22 cellular contexts compared by ENCODE assay signal in genomic region chr2:195937173-195937572, GRCh38.
"Had no signal": no experiment of that assay in that cellular context is flagged by ENCODE, and none has a peak within 500 bp of the region (broad histone marks: within the 10 kb centered on the region; RNA-seq: fewer than 3 reads in every experiment).

No MANE protein-coding gene starts in this region.

- H3K4me3 ChIP-seq: coronary artery, gastrocnemius medialis, heart right ventricle, suprapubic skin, thyroid gland had no signal

- H3K36me3 Mint-ChIP-seq: stimulated activated effector memory CD8-positive, alpha-beta T cell treated with anti-CD3 and anti-CD28 coated beads, Interleukin-12 subunit alpha, Interleukin-12 subunit beta, amount 100 ng/mL, for 72 hours had no signal

- H3K4me3 Mint-ChIP-seq: endodermal cell; naive thymus-derived CD4-positive, alpha-beta T cell; stimulated activated effector memory CD8-positive, alpha-beta T cell treated with anti-CD3 and anti-CD28 coated beads, Interleukin-12 subunit alpha, Interleukin-12 subunit beta, amount 100 ng/mL, for 72 hours; type B pancreatic cell had no signal

- H3K27me3 Mint-ChIP-seq: progenitor cell of endocrine pancreas, type B pancreatic cell had no signal

- H3K27ac ChIP-seq: coronary artery, gastrocnemius medialis, heart right ventricle, suprapubic skin had no signal

- DNase-seq: cerebellar nuclear complex; effector CD4-positive, alpha-beta T cell; endodermal cell; erythroblast; gastrocnemius medialis; heart right ventricle; left cardiac atrium; mesendoderm; naive thymus-derived CD4-positive, alpha-beta T cell; right cardiac atrium; stimulated activated CD4-positive, alpha-beta T cell treated with anti-CD3 and anti-CD28 coated beads, Interleukin-4, amount 100 ng/mL, for 1 hour; stimulated activated CD8-positive, alpha-beta memory T cell treated with anti-CD3 and anti-CD28 coated beads, Interleukin-4, amount 100 ng/mL, for 48 hours; stimulated activated naive CD8-positive, alpha-beta T cell treated with anti-CD3 and anti-CD28 coated beads, Interleukin-15, Interleukin-2, amounts not matched to agents 100 U/mL and 50 U/mL, for 24 hours; thyroid gland had no signal

- H3K4me1 ChIP-seq: gastrocnemius medialis, heart right ventricle, suprapubic skin had no signal

- ATAC-seq: gastrocnemius medialis; heart right ventricle; left cardiac atrium; naive thymus-derived CD4-positive, alpha-beta T cell; right cardiac atrium; stimulated activated effector memory CD8-positive, alpha-beta T cell treated with anti-CD3 and anti-CD28 coated beads, Interleukin-12 subunit alpha, Interleukin-12 subunit beta, amount 100 ng/mL, for 72 hours; stimulated activated naive CD8-positive, alpha-beta T cell treated with anti-CD3 and anti-CD28 coated beads, Interleukin-15, Interleukin-2, amounts not matched to agents 100 U/mL and 50 U/mL, for 24 hours had no signal

- H3K9me3 ChIP-seq: gastrocnemius medialis, suprapubic skin, thyroid gland had no signal

- H3K9me3 Mint-ChIP-seq: endodermal cell, type B pancreatic cell had no signal

- FAIRE-seq: endothelial cell of umbilical vein, keratinocyte, urothelium cell line had no signal

- H3K27ac Mint-ChIP-seq: endodermal cell; naive thymus-derived CD4-positive, alpha-beta T cell; progenitor cell of endocrine pancreas; stimulated activated effector memory CD8-positive, alpha-beta T cell treated with anti-CD3 and anti-CD28 coated beads, Interleukin-12 subunit alpha, Interleukin-12 subunit beta, amount 100 ng/mL, for 72 hours; type B pancreatic cell had no signal

- H3K27me3 ChIP-seq: gastrocnemius medialis, heart right ventricle, suprapubic skin, thyroid gland had no signal

- H3K4me1 Mint-ChIP-seq: endodermal cell; naive thymus-derived CD4-positive, alpha-beta T cell; stimulated activated effector memory CD8-positive, alpha-beta T cell treated with anti-CD3 and anti-CD28 coated beads, Interleukin-12 subunit alpha, Interleukin-12 subunit beta, amount 100 ng/mL, for 72 hours had no signal

- H3K36me3 ChIP-seq: gastrocnemius medialis, heart right ventricle, suprapubic skin, thyroid gland had no signal
